In genomic region chr1:94481473-94481933, GRCh38 we compare ENCODE assay signal across 8 cellular contexts.
DNase-seq lines count a peak whose midpoint lies in the region; ATAC-seq and TF ChIP-seq lines count a peak whose summit lies in the region.

No MANE protein-coding gene starts in this region.

- no peak overlapping the region for H3K27ac Mint-ChIP-seq in activated CD4-positive, alpha-beta T cell treated with anti-CD3 and anti-CD28 coated beads, Interleukin-2, amount 10 ng/mL, durations not matched to agents 24 days and 14 days

- peak; percentile 26 for DNase-seq in COR-L47 (lab: John Stamatoyannopoulos, UW)
- peak; percentile 53 for DNase-seq in NCI-H460 (ENCODE audit: extremely low read depth, low read depth)
- DNase-seq in activated CD4-positive, alpha-beta T cell treated with anti-CD3 and anti-CD28 coated beads, Interleukin-2, amount 10 ng/mL, durations not matched to agents 24 days and 14 days: peak; percentile 79
- DNase-seq in epithelial cell of prostate (ENCODE audit: low read depth, low spot score): peak; percentile 51
- DNase-seq in myocyte (ENCODE audit: low read depth): peak; percentile 71
- DNase-seq in transverse colon: peak; percentile 23

- no peak overlapping the region for H3K27ac ChIP-seq in epithelial cell of prostate
- no peak overlapping the region for H3K27ac ChIP-seq in transverse colon

- no peaks in the 10 kb centered on the region for H3K27me3 Mint-ChIP-seq in activated CD4-positive, alpha-beta T cell treated with anti-CD3 and anti-CD28 coated beads, Interleukin-2, amount 10 ng/mL, durations not matched to agents 24 days and 14 days

- 8% methylated on average over 3 to 4 of the region's 4 CpGs for WGBS in transverse colon (ENCODE audit: low coverage in 1 of 2), 2 donors

- no peak overlapping the region for H3K4me3 ChIP-seq in transverse colon

- H3K4me1 ChIP-seq in transverse colon: no peaks in the 10 kb centered on the region

- no peaks in the 10 kb centered on the region for H3K27me3 ChIP-seq in transverse colon

- no peaks in the 10 kb centered on the region for H3K4me1 Mint-ChIP-seq in activated CD4-positive, alpha-beta T cell treated with anti-CD3 and anti-CD28 coated beads, Interleukin-2, amount 10 ng/mL, durations not matched to agents 24 days and 14 days

- no peak for TF ChIP-seq EP300 in transverse colon (IDR thresholded peaks at IDR 0.05; ENCODE audit: low read depth)

- no peak overlapping the region for H3K4me3 Mint-ChIP-seq in activated CD4-positive, alpha-beta T cell treated with anti-CD3 and anti-CD28 coated beads, Interleukin-2, amount 10 ng/mL, durations not matched to agents 24 days and 14 days

- no peaks in the 10 kb centered on the region for H3K9me3 ChIP-seq in transverse colon

- peaks cover 9% of the 10 kb centered on the region for H3K36me3 Mint-ChIP-seq in activated CD4-positive, alpha-beta T cell treated with anti-CD3 and anti-CD28 coated beads, Interleukin-2, amount 10 ng/mL, durations not matched to agents 24 days and 14 days (ENCODE audit: low read depth)

- TF ChIP-seq POLR2A in transverse colon (IDR thresholded peaks at IDR 0.05): no peak

- intact Hi-C loops in activated CD4-positive, alpha-beta T cell treated with anti-CD3 and anti-CD28 coated beads, Interleukin-2, amount 10 ng/mL, durations not matched to agents 24 days and 14 days (cut with micrococcal nuclease): loop anchor here (1.0 kb wide), 1 partner anchor 325 kb away; no protein-coding TSS in a partner anchor
- intact Hi-C loops in transverse colon (cut with DNase I; ENCODE audit: low total_unique reads): no loop called here

- no peaks in the 10 kb centered on the region for H3K9me3 Mint-ChIP-seq in activated CD4-positive, alpha-beta T cell treated with anti-CD3 and anti-CD28 coated beads, Interleukin-2, amount 10 ng/mL, durations not matched to agents 24 days and 14 days

- ATAC-seq in GM19324 (IDR thresholded peaks at IDR 0.05; ENCODE audit: low FRiP score, unreplicated experiment): peak; percentile 64
- ATAC-seq in HG03354 (IDR thresholded peaks at IDR 0.05; ENCODE audit: poor library complexity, severe bottlenecking, unreplicated experiment): peak; percentile 96

- peak; percentile 70 to 86 (median 79) for TF ChIP-seq CTCF in transverse colon (IDR thresholded peaks at IDR 0.05)

- in situ Hi-C loops in transverse colon (cut with MboI; ENCODE audit: low pct_ligation_motif_present in 1 of 4, low pct_unique_long_range_greater_than_20kb in 1 of 4, low sequenced_read_pairs in 3 of 4): no loop called here

- H3K36me3 ChIP-seq in transverse colon: peaks cover 0 to 37% (median 16%) of the 10 kb centered on the region in 4 donors

Comparison
In these comparisons a context has a peak if more than half of its experiments do, and no peak if none do; other contexts are left out.
1. DNase-seq: peak in every context shown above with its lines; median percentile 79 in activated CD4-positive, alpha-beta T cell treated with anti-CD3 and anti-CD28 coated beads, Interleukin-2, amount 10 ng/mL, durations not matched to agents 24 days and 14 days; 71 in myocyte; 53 in NCI-H460; 51 in epithelial cell of prostate; 26 in COR-L47; 23 in transverse colon.